In genomic region chr6:62286470-62286843, GRCh38 we compare ENCODE assay signal across 8 cellular contexts. TPM values are rescaled to one million over a fixed set of nuclear protein-coding genes. Genes with fewer than 3 reads are reported as not detected.
DNase-seq lines count a peak whose midpoint lies in the region; ATAC-seq and TF ChIP-seq lines count a peak whose summit lies in the region.

No MANE protein-coding gene starts in this region.

- no peak overlapping the region for H2AK5ac ChIP-seq in neuronal stem cell (ENCODE audit: low read depth, low read length)

- H3K4me2 ChIP-seq in neuronal stem cell (ENCODE audit: insufficient read depth, low read length, poor library complexity, severe bottlenecking) = peak overlapping the region; percentile 86

- H3K4me3 ChIP-seq in astrocyte of the cerebellum (ENCODE audit: low read depth, low read length) (peak overlapping the region; percentile 24), neuronal stem cell (ENCODE audit: low read length in 2 of 2) (peak overlapping the region; percentile 70 to 84)

- in situ Hi-C loops in astrocyte of the cerebellum (cut with HindIII; ENCODE audit: low sequenced_read_pairs) = no loop called here

- peaks cover 0 to 6% of the 10 kb centered on the region in 2 donors for H3K4me1 ChIP-seq in neuronal stem cell (ENCODE audit: control insufficient read depth in 2 of 2, insufficient read depth in 1 of 2, low read depth in 1 of 2, low read length in 2 of 2)

- no peak overlapping the region for H2BK12ac ChIP-seq in neuronal stem cell (ENCODE audit: low read length)

- H2AFZ ChIP-seq in neuronal stem cell (ENCODE audit: low read length) = peak overlapping the region; percentile 98

- H3K9me3 ChIP-seq in neuronal stem cell (replicated peaks in 1 of 2; ENCODE audit: control insufficient read depth in 2 of 2, insufficient read depth in 1 of 2, low read depth in 1 of 2, low read length in 2 of 2) = no peaks in the 10 kb centered on the region

- no peak overlapping the region for H3K27ac ChIP-seq in neuronal stem cell (replicated peaks; ENCODE audit: low read length)

- H3K36me3 ChIP-seq in neuronal stem cell (replicated peaks in 1 of 2; ENCODE audit: control insufficient read depth in 2 of 2, insufficient read depth in 2 of 2, low read length in 2 of 2) = no peaks in the 10 kb centered on the region

- H3K9ac ChIP-seq in neuronal stem cell (ENCODE audit: low read depth, low read length, poor library complexity) = peak overlapping the region; percentile 26

- H3K14ac ChIP-seq in neuronal stem cell (ENCODE audit: low read length) = no peak overlapping the region

- H4K8ac ChIP-seq in neuronal stem cell (ENCODE audit: low read depth, low read length) = no peak overlapping the region

- no peak overlapping the region for H2BK15ac ChIP-seq in neuronal stem cell (ENCODE audit: low read length)

- peaks cover 0 to 14% (median 0%) of the 10 kb centered on the region in 3 experiments for H3K27me3 ChIP-seq in neuronal stem cell (ENCODE audit: control insufficient read depth in 3 of 3, insufficient read depth in 3 of 3, low read depth in 1 of 3, low read length in 3 of 3)

- no peaks in the 10 kb centered on the region for H3K79me1 ChIP-seq in neuronal stem cell (ENCODE audit: low read depth, low read length)

- DNase-seq in astrocyte of the cerebellum (ENCODE audit: low read depth) (no peak), neuronal stem cell (ENCODE audit: low spot score) (no peak), MV-4-11 (lab: John Stamatoyannopoulos, UW) (no peak), NAMALWA (ENCODE audit: low spot score) (no peak)

- ATAC-seq in GM18861 (IDR thresholded peaks at IDR 0.05; ENCODE audit: unreplicated experiment) (peak; percentile 2), HG02678 (IDR thresholded peaks at IDR 0.05; ENCODE audit: unreplicated experiment) (peak; percentile 0), HG03039 (IDR thresholded peaks at IDR 0.05; ENCODE audit: unreplicated experiment) (no peak), GM18520 (IDR thresholded peaks at IDR 0.05; ENCODE audit: unreplicated experiment) (no peak)

- no peak overlapping the region for H3K23ac ChIP-seq in neuronal stem cell (ENCODE audit: low read depth, low read length, poor library complexity)

- no peak overlapping the region for H3K18ac ChIP-seq in neuronal stem cell (ENCODE audit: low read length)

- H4K91ac ChIP-seq in neuronal stem cell (ENCODE audit: low read depth, low read length, poor library complexity) = no peak overlapping the region

- WGBS in neuronal stem cell (ENCODE audit: extremely low coverage in 2 of 2, insufficient read length in 2 of 2, insufficient replicate concordance in 1 of 2), 2 donors = no CpG with 5 or more reads among the region's 13 CpGs

- no peak for TF ChIP-seq CTCF in astrocyte of the cerebellum (IDR thresholded peaks at IDR 0.05; ENCODE audit: low read depth, low read length, missing control alignments)

- H3K4ac ChIP-seq in neuronal stem cell (ENCODE audit: low read length) = no peak overlapping the region

- H2BK5ac ChIP-seq in neuronal stem cell (ENCODE audit: low read length) = no peak overlapping the region

- no peak overlapping the region for H2BK120ac ChIP-seq in neuronal stem cell (ENCODE audit: low read depth, low read length)

RNA-seq across cellular contexts. Expression of gene KHDRBS2, which starts 0.4 kb away (rescaled TPM):
- 7.9 TPM for polyA plus RNA-seq in neuronal stem cell (2013, experiment 1 of 2)
- 8.0 TPM for polyA plus RNA-seq in neuronal stem cell (2013, experiment 2 of 2)

Comparison
In these comparisons a context has a peak if more than half of its experiments do, and no peak if none do; other contexts are left out.
1. ATAC-seq: peak in GM18861 (single experiment) and HG02678 (single experiment); none in HG03039 (single experiment) and GM18520 (single experiment).